35 cellular contexts compared by ENCODE assay signal in the genomic region with DNA sequence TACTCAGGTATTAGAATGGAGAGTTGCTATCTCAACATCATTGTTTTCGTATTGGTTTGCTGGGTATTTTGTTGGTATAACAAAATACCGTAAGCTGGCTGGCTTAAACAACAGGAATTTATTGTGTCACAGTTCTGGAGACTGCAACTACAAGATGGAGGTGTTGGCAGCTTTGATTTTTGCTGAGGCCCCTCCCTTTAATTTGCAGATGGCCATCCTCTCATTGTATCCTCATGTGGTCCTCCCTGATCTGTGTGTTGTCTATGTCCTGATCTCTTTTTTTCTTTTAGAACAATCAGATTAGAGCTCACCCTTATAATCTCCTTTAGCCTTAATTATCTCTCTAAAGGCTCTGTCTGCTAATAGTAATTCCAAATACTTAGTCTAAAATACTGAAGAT.
"Had no signal": no experiment of that assay in that cellular context is flagged by ENCODE, and none has a peak within 500 bp of the region (broad histone marks: within the 10 kb centered on the region; RNA-seq: fewer than 3 reads in every experiment).

No MANE protein-coding gene starts in this region.

- ATAC-seq: activated CD8-positive, alpha-beta memory T cell treated with anti-CD3 and anti-CD28 coated beads, Interleukin-2, amount 10 ng/mL, durations not matched to agents 7 days and 5 days; Panc1 had no signal

- H3K27ac ChIP-seq: cardiac muscle cell, VCaP had no signal

- H3K4me3 ChIP-seq: cardiac muscle cell, MG63 had no signal

- H3K27me3 ChIP-seq: cardiac muscle cell, MG63 had no signal

- H3K36me3 ChIP-seq: cardiac muscle cell, MG63 had no signal

- H3K9me3 ChIP-seq: MG63 had no signal

- DNase-seq: activated CD4-positive, alpha-beta memory T cell treated with anti-CD3 and anti-CD28 coated beads, Interleukin-2, amount 10 ng/mL, durations not matched to agents 7 days and 5 days; activated CD4-positive, alpha-beta T cell treated with anti-CD3 and anti-CD28 coated beads for 1 hour; activated CD4-positive, alpha-beta T cell treated with anti-CD3 and anti-CD28 coated beads for 48 hours; activated CD4-positive, CD25-positive, alpha-beta regulatory T cell; activated CD8-positive, alpha-beta memory T cell treated with anti-CD3 and anti-CD28 coated beads for 24 hours; activated CD8-positive, alpha-beta memory T cell treated with anti-CD3 and anti-CD28 coated beads, Interleukin-2, amount 10 ng/mL, durations not matched to agents 7 days and 5 days; activated CD8-positive, alpha-beta memory T cell treated with anti-CD3 and anti-CD28 coated beads, Interleukin-2, amount 50 U/mL, for 48 hours; activated effector memory CD4-positive, alpha-beta T cell treated with Interleukin-2 at 50 U/mL for 16 hours; activated naive CD4-positive, alpha-beta T cell; activated naive CD4-positive, alpha-beta T cell treated with anti-CD3 and anti-CD28 coated beads, Interleukin-2, amount 50 U/mL, for 16 hours; activated naive CD8-positive, alpha-beta T cell treated with anti-CD3 and anti-CD28 coated beads for 36 hours; activated T-cell treated with anti-CD3 and anti-CD28 coated beads, Interleukin-2, amount 50 U/mL, for 48 hours; amygdala; Kasumi-1; KG1; MG63; NCI-H1048; NCI-H1436; NCI-H1694; NCI-H1930; NCI-H2081 treated with DMSO at 0.1 percent for 48 hours; NCI-H2171 treated with DMSO at 0.1 percent for 48 hours; NCI-H2227 treated with DMSO at 0.1 percent for 48 hours; NCI-H446; NCI-H510A treated with DMSO at 0.1 percent for 48 hours; NCI-H526 treated with DMSO at 0.1 percent for 48 hours; NCI-H774; SHP77 treated with DMSO at 0.1 percent for 48 hours; SW 1271; T-helper 1 cell; T-helper 2 cell; T-helper 9 cell had no signal
